ENCODE assay signal across 9 cellular contexts in genomic region chr7:24728503-24729364, GRCh38. TPM values are rescaled to one million over a fixed set of nuclear protein-coding genes. Genes with fewer than 3 reads are reported as not detected.
A peak's percentile ranks its signal among the peaks of the same experiment; 100 is the strongest.
DNase-seq lines count a peak whose midpoint lies in the region; ATAC-seq and TF ChIP-seq lines count a peak whose summit lies in the region.
"Had no signal": no experiment of that assay in that cellular context is flagged by ENCODE, and none has a peak within 500 bp of the region (broad histone marks: within the 10 kb centered on the region; RNA-seq: fewer than 3 reads in every experiment).

No MANE protein-coding gene starts in this region.

- intact Hi-C loops in left cardiac atrium (cut with DNase I), result no loop called here
- intact Hi-C loops in esophagus squamous epithelium (cut with DNase I), result no loop called here

- H3K27me3 ChIP-seq in esophagus squamous epithelium, result no peaks in the 10 kb centered on the region

- no peaks in the 10 kb centered on the region for H3K36me3 ChIP-seq in esophagus squamous epithelium

- CTCF ChIA-PET in activated CD8-positive, alpha-beta T cell treated with anti-CD3 and anti-CD28 coated beads, Interleukin-2, amount 10 ng/mL, durations not matched to agents 7 days and 5 days (lab: Charles Lee), result no interaction called here

- H3K27ac ChIP-seq in esophagus squamous epithelium, result no peak overlapping the region

- H3K27ac Mint-ChIP-seq in activated CD8-positive, alpha-beta T cell treated with anti-CD3 and anti-CD28 coated beads, Interleukin-2, amount 10 ng/mL, durations not matched to agents 7 days and 5 days, result peak overlapping the region; percentile 31

- H3K4me1 Mint-ChIP-seq in activated CD8-positive, alpha-beta T cell treated with anti-CD3 and anti-CD28 coated beads, Interleukin-2, amount 10 ng/mL, durations not matched to agents 7 days and 5 days (ENCODE audit: low read depth), result peaks cover 31% of the 10 kb centered on the region

- no peak for TF ChIP-seq CTCF in esophagus squamous epithelium (IDR thresholded peaks at IDR 0.05)

- no peaks in the 10 kb centered on the region for H3K9me3 ChIP-seq in esophagus squamous epithelium

- peak; percentile 44 for DNase-seq in stimulated activated CD4-positive, alpha-beta T cell treated with anti-CD3 and anti-CD28 coated beads, Interleukin-15, amount 100 ng/mL, for 24 hours
- DNase-seq in stimulated activated CD4-positive, alpha-beta T cell treated with anti-CD3 and anti-CD28 coated beads, Interleukin-2, amount 100 ng/mL, for 48 hours, result no peak
- DNase-seq in activated CD8-positive, alpha-beta T cell treated with anti-CD3 and anti-CD28 coated beads, Interleukin-2, amount 10 ng/mL, durations not matched to agents 7 days and 5 days, result peak; percentile 47
- peak; percentile 43 for DNase-seq in left cardiac atrium
- no peak for DNase-seq in esophagus squamous epithelium (lab: John Stamatoyannopoulos, UW)
- no peak for DNase-seq in NCI-H510A treated with DMSO at 0.1 percent for 48 hours (lab: John Stamatoyannopoulos, UW)
- DNase-seq in cortex of kidney (lab: John Stamatoyannopoulos, UW), result no peak
- DNase-seq: mammary epithelial cell had no signal

- H3K27me3 Mint-ChIP-seq in activated CD8-positive, alpha-beta T cell treated with anti-CD3 and anti-CD28 coated beads, Interleukin-2, amount 10 ng/mL, durations not matched to agents 7 days and 5 days (ENCODE audit: low read depth), result peaks cover 10% of the 10 kb centered on the region

- peaks cover 0 to 12% (median 0%) of the 10 kb centered on the region in 3 donors for H3K4me1 ChIP-seq in esophagus squamous epithelium

- H3K36me3 Mint-ChIP-seq in activated CD8-positive, alpha-beta T cell treated with anti-CD3 and anti-CD28 coated beads, Interleukin-2, amount 10 ng/mL, durations not matched to agents 7 days and 5 days (ENCODE audit: low read depth), result no peaks in the 10 kb centered on the region

- peak overlapping the region; percentile 29 for H3K4me3 Mint-ChIP-seq in activated CD8-positive, alpha-beta T cell treated with anti-CD3 and anti-CD28 coated beads, Interleukin-2, amount 10 ng/mL, durations not matched to agents 7 days and 5 days

- H3K4me3 ChIP-seq in esophagus squamous epithelium, result no peak overlapping the region

- no peak for TF ChIP-seq POLR2A in esophagus squamous epithelium (IDR thresholded peaks at IDR 0.05)

- ATAC-seq in activated CD8-positive, alpha-beta T cell treated with anti-CD3 and anti-CD28 coated beads, Interleukin-2, amount 10 ng/mL, durations not matched to agents 7 days and 5 days, result peak; percentile 77
- ATAC-seq in left cardiac atrium (peak; percentile 36 to 45), HG03565 (IDR thresholded peaks at IDR 0.05; ENCODE audit: unreplicated experiment) (no peak)

- 57 to 72% methylated on average over 13 to 16 of the region's 16 CpGs for WGBS in esophagus squamous epithelium, 2 donors

- POLR2A ChIA-PET in activated CD8-positive, alpha-beta T cell treated with anti-CD3 and anti-CD28 coated beads, Interleukin-2, amount 10 ng/mL, durations not matched to agents 7 days and 5 days (lab: Charles Lee), result no interaction called here

- H3K9me3 Mint-ChIP-seq in activated CD8-positive, alpha-beta T cell treated with anti-CD3 and anti-CD28 coated beads, Interleukin-2, amount 10 ng/mL, durations not matched to agents 7 days and 5 days (ENCODE audit: insufficient read depth), result no peaks in the 10 kb centered on the region

RNA-seq across cellular contexts. Expression of gene GSDME, which starts 28.5 kb away (rescaled TPM):
- total RNA-seq in activated CD8-positive, alpha-beta T cell treated with anti-CD3 and anti-CD28 coated beads, Interleukin-2, amount 10 ng/mL, durations not matched to agents 7 days and 5 days, result 1 to 10 TPM; 2.9 to 3.0 TPM
- total RNA-seq in left cardiac atrium (1 to 10 TPM; 6.4 to 8.6 TPM), esophagus squamous epithelium (10 to 100 TPM in 2 of 4 donors, 1 to 10 TPM in 1, under 1 TPM in 1; 0.87 to 16.3 (median 10.4) TPM)

Comparison
In these comparisons a context has a peak if more than half of its experiments do, and no peak if none do; other contexts are left out.
1. DNase-seq: peak in stimulated activated CD4-positive, alpha-beta T cell treated with anti-CD3 and anti-CD28 coated beads, Interleukin-15, amount 100 ng/mL, for 24 hours (single experiment), activated CD8-positive, alpha-beta T cell treated with anti-CD3 and anti-CD28 coated beads, Interleukin-2, amount 10 ng/mL, durations not matched to agents 7 days and 5 days (single experiment) and left cardiac atrium (single experiment); none in stimulated activated CD4-positive, alpha-beta T cell treated with anti-CD3 and anti-CD28 coated beads, Interleukin-2, amount 100 ng/mL, for 48 hours (0 of 2), esophagus squamous epithelium (single experiment), NCI-H510A treated with DMSO at 0.1 percent for 48 hours (single experiment) and cortex of kidney (single experiment).